ENCODE assay signal across 1 cellular context in the genomic region with DNA sequence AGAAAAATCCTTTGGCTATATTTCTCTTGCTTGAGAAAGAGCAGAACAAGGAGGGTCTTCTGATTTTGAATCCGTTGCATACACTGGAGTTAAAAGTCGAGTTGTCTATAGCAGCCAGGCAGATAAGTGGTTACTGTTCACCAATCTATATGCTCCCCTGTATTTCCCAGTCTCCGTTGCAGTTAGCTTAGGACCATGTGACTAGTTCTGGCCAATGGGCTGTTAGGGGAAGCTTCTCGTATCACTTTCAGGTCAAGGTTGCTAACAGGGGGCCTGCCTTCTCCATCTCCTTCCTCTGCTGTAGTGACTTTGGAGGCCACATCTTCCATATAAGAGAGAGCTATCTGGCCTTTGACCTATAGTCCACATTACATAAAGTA.
TF ChIP-seq lines count a peak whose summit lies in the region.

No MANE protein-coding gene starts in this region.

TF ChIP-seq in HepG2, 621 proteins besides CTCF, POLR2A, EP300 and RAD21 (continued from another document and continues in another):
- TF ChIP-seq, protein P1, sequence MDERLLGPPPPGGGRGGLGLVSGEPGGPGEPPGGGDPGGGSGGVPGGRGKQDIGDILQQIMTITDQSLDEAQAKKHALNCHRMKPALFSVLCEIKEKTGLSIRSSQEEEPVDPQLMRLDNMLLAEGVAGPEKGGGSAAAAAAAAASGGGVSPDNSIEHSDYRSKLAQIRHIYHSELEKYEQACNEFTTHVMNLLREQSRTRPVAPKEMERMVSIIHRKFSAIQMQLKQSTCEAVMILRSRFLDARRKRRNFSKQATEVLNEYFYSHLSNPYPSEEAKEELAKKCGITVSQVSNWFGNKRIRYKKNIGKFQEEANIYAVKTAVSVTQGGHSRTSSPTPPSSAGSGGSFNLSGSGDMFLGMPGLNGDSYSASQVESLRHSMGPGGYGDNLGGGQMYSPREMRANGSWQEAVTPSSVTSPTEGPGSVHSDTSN (CRISPR knock-in tag; IDR thresholded peaks at IDR 0.05), result no peak
- no peak for TF ChIP-seq ATAD3A (CRISPR knock-in tag; IDR thresholded peaks at IDR 0.05)
- TF ChIP-seq SIX4 (CRISPR knock-in tag; IDR thresholded peaks at IDR 0.05), result 0 out of 2 replicates have a peak, but pooled peaks have one; percentile 15
- TF ChIP-seq ZNF30 (CRISPR knock-in tag; IDR thresholded peaks at IDR 0.05), result no peak
- TF ChIP-seq SMAD9 (CRISPR knock-in tag; IDR thresholded peaks at IDR 0.05), result no peak
- TF ChIP-seq HNRNPLL (IDR thresholded peaks at IDR 0.05; ENCODE audit: low read depth, low read length, poor library complexity, severe bottlenecking), result no peak
- TF ChIP-seq ZNF570 (CRISPR knock-in tag; IDR thresholded peaks at IDR 0.05; ENCODE audit: borderline replicate concordance), result no peak
- TF ChIP-seq, protein P2, sequence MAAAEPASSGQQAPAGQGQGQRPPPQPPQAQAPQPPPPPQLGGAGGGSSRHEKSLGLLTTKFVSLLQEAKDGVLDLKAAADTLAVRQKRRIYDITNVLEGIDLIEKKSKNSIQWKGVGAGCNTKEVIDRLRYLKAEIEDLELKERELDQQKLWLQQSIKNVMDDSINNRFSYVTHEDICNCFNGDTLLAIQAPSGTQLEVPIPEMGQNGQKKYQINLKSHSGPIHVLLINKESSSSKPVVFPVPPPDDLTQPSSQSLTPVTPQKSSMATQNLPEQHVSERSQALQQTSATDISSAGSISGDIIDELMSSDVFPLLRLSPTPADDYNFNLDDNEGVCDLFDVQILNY (CRISPR knock-in tag; conservative IDR thresholded peaks at IDR 0.05), result no peak
- TF ChIP-seq U2AF2 (IDR thresholded peaks at IDR 0.05; ENCODE audit: low read depth, low read length), result no peak
- TF ChIP-seq, protein P3, sequence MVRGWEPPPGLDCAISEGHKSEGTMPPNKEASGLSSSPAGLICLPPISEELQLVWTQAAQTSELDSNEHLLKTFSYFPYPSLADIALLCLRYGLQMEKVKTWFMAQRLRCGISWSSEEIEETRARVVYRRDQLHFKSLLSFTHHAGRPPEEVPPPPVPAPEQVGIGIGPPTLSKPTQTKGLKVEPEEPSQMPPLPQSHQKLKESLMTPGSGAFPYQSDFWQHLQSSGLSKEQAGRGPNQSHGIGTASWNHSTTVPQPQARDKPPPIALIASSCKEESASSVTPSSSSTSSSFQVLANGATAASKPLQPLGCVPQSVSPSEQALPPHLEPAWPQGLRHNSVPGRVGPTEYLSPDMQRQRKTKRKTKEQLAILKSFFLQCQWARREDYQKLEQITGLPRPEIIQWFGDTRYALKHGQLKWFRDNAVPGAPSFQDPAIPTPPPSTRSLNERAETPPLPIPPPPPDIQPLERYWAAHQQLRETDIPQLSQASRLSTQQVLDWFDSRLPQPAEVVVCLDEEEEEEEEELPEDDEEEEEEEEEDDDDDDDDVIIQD (CRISPR knock-in tag; IDR thresholded peaks at IDR 0.05; ENCODE audit: low read depth), result peak; percentile 91; the same call in 1 of the 2 replicates
- no peak for TF ChIP-seq FOXC1 (CRISPR knock-in tag; IDR thresholded peaks at IDR 0.05; ENCODE audit: borderline replicate concordance)
- TF ChIP-seq, protein P4, sequence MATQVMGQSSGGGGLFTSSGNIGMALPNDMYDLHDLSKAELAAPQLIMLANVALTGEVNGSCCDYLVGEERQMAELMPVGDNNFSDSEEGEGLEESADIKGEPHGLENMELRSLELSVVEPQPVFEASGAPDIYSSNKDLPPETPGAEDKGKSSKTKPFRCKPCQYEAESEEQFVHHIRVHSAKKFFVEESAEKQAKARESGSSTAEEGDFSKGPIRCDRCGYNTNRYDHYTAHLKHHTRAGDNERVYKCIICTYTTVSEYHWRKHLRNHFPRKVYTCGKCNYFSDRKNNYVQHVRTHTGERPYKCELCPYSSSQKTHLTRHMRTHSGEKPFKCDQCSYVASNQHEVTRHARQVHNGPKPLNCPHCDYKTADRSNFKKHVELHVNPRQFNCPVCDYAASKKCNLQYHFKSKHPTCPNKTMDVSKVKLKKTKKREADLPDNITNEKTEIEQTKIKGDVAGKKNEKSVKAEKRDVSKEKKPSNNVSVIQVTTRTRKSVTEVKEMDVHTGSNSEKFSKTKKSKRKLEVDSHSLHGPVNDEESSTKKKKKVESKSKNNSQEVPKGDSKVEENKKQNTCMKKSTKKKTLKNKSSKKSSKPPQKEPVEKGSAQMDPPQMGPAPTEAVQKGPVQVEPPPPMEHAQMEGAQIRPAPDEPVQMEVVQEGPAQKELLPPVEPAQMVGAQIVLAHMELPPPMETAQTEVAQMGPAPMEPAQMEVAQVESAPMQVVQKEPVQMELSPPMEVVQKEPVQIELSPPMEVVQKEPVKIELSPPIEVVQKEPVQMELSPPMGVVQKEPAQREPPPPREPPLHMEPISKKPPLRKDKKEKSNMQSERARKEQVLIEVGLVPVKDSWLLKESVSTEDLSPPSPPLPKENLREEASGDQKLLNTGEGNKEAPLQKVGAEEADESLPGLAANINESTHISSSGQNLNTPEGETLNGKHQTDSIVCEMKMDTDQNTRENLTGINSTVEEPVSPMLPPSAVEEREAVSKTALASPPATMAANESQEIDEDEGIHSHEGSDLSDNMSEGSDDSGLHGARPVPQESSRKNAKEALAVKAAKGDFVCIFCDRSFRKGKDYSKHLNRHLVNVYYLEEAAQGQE (IDR thresholded peaks at IDR 0.05; ENCODE audit: borderline replicate concordance in 1 of 2, low read depth in 1 of 2, low read length in 2 of 2), result no peak; a peak in 1 of 4 replicates
- no peak for TF ChIP-seq ZNF260 (CRISPR knock-in tag; IDR thresholded peaks at IDR 0.05; ENCODE audit: borderline replicate concordance, low read depth)
- TF ChIP-seq HNRNPUL1 (IDR thresholded peaks at IDR 0.05; ENCODE audit: low read depth, low read length), result no peak
- peak; percentile 24; the same call in 1 of the 2 replicates for TF ChIP-seq ELF3 (CRISPR knock-in tag; IDR thresholded peaks at IDR 0.05)
- no peak for TF ChIP-seq ARNTL (CRISPR knock-in tag; IDR thresholded peaks at IDR 0.05)
- no peak for TF ChIP-seq SNAI1 (CRISPR knock-in tag; IDR thresholded peaks at IDR 0.05; ENCODE audit: borderline replicate concordance)
- TF ChIP-seq, protein P5, sequence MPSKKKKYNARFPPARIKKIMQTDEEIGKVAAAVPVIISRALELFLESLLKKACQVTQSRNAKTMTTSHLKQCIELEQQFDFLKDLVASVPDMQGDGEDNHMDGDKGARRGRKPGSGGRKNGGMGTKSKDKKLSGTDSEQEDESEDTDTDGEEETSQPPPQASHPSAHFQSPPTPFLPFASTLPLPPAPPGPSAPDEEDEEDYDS (CRISPR knock-in tag; IDR thresholded peaks at IDR 0.05), result 0 out of 2 replicates have a peak, but pooled peaks have one; percentile 24
- TF ChIP-seq TEAD2 (CRISPR knock-in tag; IDR thresholded peaks at IDR 0.05), result no peak
- TF ChIP-seq KLF11 (CRISPR knock-in tag; IDR thresholded peaks at IDR 0.05), result no peak
- no peak for TF ChIP-seq ZFP36 (IDR thresholded peaks at IDR 0.05; ENCODE audit: borderline replicate concordance, low read depth, low read length, partially characterized antibody)
- TF ChIP-seq, protein P6, sequence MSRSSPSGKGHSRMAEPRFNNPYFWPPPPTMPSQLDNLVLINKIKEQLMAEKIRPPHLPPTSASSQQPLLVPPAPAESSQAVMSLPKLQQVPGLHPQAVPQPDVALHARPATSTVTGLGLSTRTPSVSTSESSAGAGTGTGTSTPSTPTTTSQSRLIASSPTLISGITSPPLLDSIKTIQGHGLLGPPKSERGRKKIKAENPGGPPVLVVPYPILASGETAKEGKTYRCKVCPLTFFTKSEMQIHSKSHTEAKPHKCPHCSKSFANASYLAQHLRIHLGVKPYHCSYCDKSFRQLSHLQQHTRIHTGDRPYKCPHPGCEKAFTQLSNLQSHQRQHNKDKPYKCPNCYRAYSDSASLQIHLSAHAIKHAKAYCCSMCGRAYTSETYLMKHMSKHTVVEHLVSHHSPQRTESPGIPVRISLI (CRISPR knock-in tag; IDR thresholded peaks at IDR 0.05; ENCODE audit: borderline replicate concordance), result no peak
- no peak; the same call in 1 of the 2 replicates for TF ChIP-seq PHF21A (CRISPR knock-in tag; IDR thresholded peaks at IDR 0.05)
- no peak for TF ChIP-seq ZNF317 (CRISPR knock-in tag; IDR thresholded peaks at IDR 0.05)
- TF ChIP-seq ZNF143 (CRISPR knock-in tag; IDR thresholded peaks at IDR 0.05), result peak; percentile 79
- peak; percentile 95 for TF ChIP-seq ZMYM4 (CRISPR knock-in tag; IDR thresholded peaks at IDR 0.05)
- TF ChIP-seq ZNF460 (CRISPR knock-in tag; IDR thresholded peaks at IDR 0.05; ENCODE audit: borderline replicate concordance), result no peak
- TF ChIP-seq ZNF724P (CRISPR knock-in tag; IDR thresholded peaks at IDR 0.05; ENCODE audit: borderline replicate concordance), result no peak
- TF ChIP-seq NR2F2 (IDR thresholded peaks at IDR 0.05; ENCODE audit: borderline replicate concordance, low read depth), result peak; percentile 47
- TF ChIP-seq ZMYM3 (CRISPR knock-in tag; IDR thresholded peaks at IDR 0.05), result no peak
- no peak for TF ChIP-seq ZZZ3 (CRISPR knock-in tag; IDR thresholded peaks at IDR 0.05; ENCODE audit: borderline replicate concordance)
- TF ChIP-seq ZNF777 (CRISPR knock-in tag; IDR thresholded peaks at IDR 0.05), result no peak
- no peak for TF ChIP-seq ZNF33B (CRISPR knock-in tag; IDR thresholded peaks at IDR 0.05)
- no peak for TF ChIP-seq ZNF839 (CRISPR knock-in tag; IDR thresholded peaks at IDR 0.05; ENCODE audit: borderline replicate concordance)
- TF ChIP-seq, protein P7, sequence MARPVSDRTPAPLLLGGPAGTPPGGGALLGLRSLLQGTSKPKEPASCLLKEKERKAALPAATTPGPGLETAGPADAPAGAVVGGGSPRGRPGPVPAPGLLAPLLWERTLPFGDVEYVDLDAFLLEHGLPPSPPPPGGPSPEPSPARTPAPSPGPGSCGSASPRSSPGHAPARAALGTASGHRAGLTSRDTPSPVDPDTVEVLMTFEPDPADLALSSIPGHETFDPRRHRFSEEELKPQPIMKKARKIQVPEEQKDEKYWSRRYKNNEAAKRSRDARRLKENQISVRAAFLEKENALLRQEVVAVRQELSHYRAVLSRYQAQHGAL (CRISPR knock-in tag; IDR thresholded peaks at IDR 0.05; ENCODE audit: not compliant biosample characterization), result no peak
- TF ChIP-seq SMAD1 (CRISPR knock-in tag; IDR thresholded peaks at IDR 0.05; ENCODE audit: borderline replicate concordance, low read depth), result no peak
- no peak for TF ChIP-seq MBNL3 (CRISPR knock-in tag; conservative IDR thresholded peaks at IDR 0.05)
- TF ChIP-seq PRPF4 (IDR thresholded peaks at IDR 0.05; ENCODE audit: low read depth, low read length, poor library complexity, severe bottlenecking), result no peak
- TF ChIP-seq HHEX (CRISPR knock-in tag; IDR thresholded peaks at IDR 0.05), result no peak
- no peak for TF ChIP-seq ISX (CRISPR knock-in tag; conservative IDR thresholded peaks at IDR 0.05)
- TF ChIP-seq BRD4 (CRISPR knock-in tag; IDR thresholded peaks at IDR 0.05), result no peak
- no peak; the same call in 1 of the 2 replicates for TF ChIP-seq ATF1 (CRISPR knock-in tag; IDR thresholded peaks at IDR 0.05)
- no peak for TF ChIP-seq CHD2 (IDR thresholded peaks at IDR 0.05; ENCODE audit: low read depth, low read length)
- TF ChIP-seq ZNF256 (CRISPR knock-in tag; conservative IDR thresholded peaks at IDR 0.05), result no peak
- no peak for TF ChIP-seq ZNF768 (CRISPR knock-in tag; IDR thresholded peaks at IDR 0.05)
- TF ChIP-seq, protein P8, sequence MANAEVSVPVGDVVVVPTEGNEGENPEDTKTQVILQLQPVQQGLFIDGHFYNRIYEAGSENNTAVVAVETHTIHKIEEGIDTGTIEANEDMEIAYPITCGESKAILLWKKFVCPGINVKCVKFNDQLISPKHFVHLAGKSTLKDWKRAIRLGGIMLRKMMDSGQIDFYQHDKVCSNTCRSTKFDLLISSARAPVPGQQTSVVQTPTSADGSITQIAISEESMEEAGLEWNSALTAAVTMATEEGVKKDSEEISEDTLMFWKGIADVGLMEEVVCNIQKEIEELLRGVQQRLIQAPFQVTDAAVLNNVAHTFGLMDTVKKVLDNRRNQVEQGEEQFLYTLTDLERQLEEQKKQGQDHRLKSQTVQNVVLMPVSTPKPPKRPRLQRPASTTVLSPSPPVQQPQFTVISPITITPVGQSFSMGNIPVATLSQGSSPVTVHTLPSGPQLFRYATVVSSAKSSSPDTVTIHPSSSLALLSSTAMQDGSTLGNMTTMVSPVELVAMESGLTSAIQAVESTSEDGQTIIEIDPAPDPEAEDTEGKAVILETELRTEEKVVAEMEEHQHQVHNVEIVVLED (CRISPR knock-in tag; IDR thresholded peaks at IDR 0.05; ENCODE audit: borderline replicate concordance), result no peak
- no peak for TF ChIP-seq SP2 (CRISPR knock-in tag; IDR thresholded peaks at IDR 0.05)
- TF ChIP-seq, protein P9, sequence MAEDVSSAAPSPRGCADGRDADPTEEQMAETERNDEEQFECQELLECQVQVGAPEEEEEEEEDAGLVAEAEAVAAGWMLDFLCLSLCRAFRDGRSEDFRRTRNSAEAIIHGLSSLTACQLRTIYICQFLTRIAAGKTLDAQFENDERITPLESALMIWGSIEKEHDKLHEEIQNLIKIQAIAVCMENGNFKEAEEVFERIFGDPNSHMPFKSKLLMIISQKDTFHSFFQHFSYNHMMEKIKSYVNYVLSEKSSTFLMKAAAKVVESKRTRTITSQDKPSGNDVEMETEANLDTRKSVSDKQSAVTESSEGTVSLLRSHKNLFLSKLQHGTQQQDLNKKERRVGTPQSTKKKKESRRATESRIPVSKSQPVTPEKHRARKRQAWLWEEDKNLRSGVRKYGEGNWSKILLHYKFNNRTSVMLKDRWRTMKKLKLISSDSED (CRISPR knock-in tag; IDR thresholded peaks at IDR 0.05), result no peak
- no peak for TF ChIP-seq ZBTB8A (CRISPR knock-in tag; IDR thresholded peaks at IDR 0.05; ENCODE audit: borderline replicate concordance, low read depth)
- no peak for TF ChIP-seq ZKSCAN1 (IDR thresholded peaks at IDR 0.05; ENCODE audit: low read length)
- TF ChIP-seq AKAP8 (CRISPR knock-in tag; IDR thresholded peaks at IDR 0.05), result no peak
- peak; percentile 49; the same call in 1 of the 2 replicates for TF ChIP-seq KAT8 (CRISPR knock-in tag; IDR thresholded peaks at IDR 0.05)
- TF ChIP-seq, protein P10, sequence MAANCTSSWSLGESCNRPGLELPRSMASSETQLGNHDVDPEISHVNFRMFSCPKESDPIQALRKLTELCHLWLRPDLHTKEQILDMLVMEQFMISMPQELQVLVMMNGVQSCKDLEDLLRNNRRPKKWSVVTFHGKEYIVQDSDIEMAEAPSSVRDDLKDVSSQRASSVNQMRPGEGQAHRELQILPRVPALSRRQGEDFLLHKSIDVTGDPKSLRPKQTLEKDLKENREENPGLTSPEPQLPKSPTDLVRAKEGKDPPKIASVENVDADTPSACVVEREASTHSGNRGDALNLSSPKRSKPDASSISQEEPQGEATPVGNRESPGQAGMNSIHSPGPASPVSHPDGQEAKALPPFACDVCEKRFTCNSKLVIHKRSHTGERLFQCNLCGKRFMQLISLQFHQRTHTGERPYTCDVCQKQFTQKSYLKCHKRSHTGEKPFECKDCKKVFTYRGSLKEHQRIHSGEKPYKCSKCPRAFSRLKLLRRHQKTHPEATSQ (CRISPR knock-in tag; IDR thresholded peaks at IDR 0.05; ENCODE audit: borderline replicate concordance), result no peak
